ENCODE assay signal across 18 cellular contexts in the genomic region with DNA sequence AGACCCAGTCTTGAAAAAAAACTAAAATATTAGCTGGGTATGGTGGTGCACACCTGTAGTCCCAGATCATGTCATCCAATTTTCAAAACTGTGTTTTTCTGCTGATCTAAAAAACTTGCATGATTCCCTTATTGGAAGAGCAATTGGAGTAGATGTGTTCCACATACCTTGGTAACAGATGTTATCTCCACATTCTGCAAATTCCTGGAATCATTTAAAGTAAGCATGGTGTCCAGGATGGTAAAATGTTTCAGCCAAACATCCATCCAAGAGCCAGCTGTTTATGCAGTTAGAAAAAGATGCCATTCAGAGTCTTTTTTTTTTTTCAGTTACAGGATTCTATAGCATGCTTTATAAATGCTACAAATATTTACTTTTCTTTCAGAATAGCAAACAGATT.
"Had no signal": no experiment of that assay in that cellular context is flagged by ENCODE, and none has a peak within 500 bp of the region (broad histone marks: within the 10 kb centered on the region; RNA-seq: fewer than 3 reads in every experiment).

No MANE protein-coding gene starts in this region.

- DNase-seq: activated CD4-positive, alpha-beta T cell treated with anti-CD3 and anti-CD28 coated beads, Interleukin-2, amount 10 ng/mL, durations not matched to agents 24 days and 14 days; activated CD4-positive, CD25-positive, alpha-beta regulatory T cell; activated CD8-positive, alpha-beta memory T cell treated with anti-CD3 and anti-CD28 coated beads, Interleukin-2, amount 50 U/mL, for 4 hours; activated CD8-positive, alpha-beta T cell treated with anti-CD3 and anti-CD28 coated beads, Interleukin-2, amount 10 ng/mL, durations not matched to agents 7 days and 5 days; activated gamma-delta T cell treated with Interleukin-2 at 50 U/mL for 16 hours; activated naive CD8-positive, alpha-beta T cell treated with anti-CD3 and anti-CD28 coated beads for 36 hours; activated T-cell treated with anti-CD3 and anti-CD28 coated beads, Interleukin-2, amount 50 U/mL, for 72 hours; amygdala; brain microvascular endothelial cell; erythroblast; kidney; left lung; mammary epithelial cell; naive B cell; stimulated activated CD4-positive, alpha-beta T cell treated with anti-CD3 and anti-CD28 coated beads, Interleukin-12 subunit alpha, Interleukin-12 subunit beta, amount 100 ng/mL, for 4 hours; stimulated activated CD4-positive, alpha-beta T cell treated with anti-CD3 and anti-CD28 coated beads, Interleukin-2, amount 100 ng/mL, for 24 hours had no signal

- H3K4me2 ChIP-seq: hepatocyte, neural progenitor cell had no signal

- ATAC-seq: activated CD8-positive, alpha-beta T cell treated with anti-CD3 and anti-CD28 coated beads, Interleukin-2, amount 10 ng/mL, durations not matched to agents 7 days and 5 days; activated T-cell treated with anti-CD3 and anti-CD28 coated beads, Interleukin-2, amount 50 U/mL, for 72 hours; left lung had no signal

- H2AFZ ChIP-seq: hepatocyte, neural progenitor cell had no signal

- H3K9ac ChIP-seq: neural progenitor cell had no signal

- H3K27ac ChIP-seq: brain microvascular endothelial cell, hepatocyte, left lung, neural progenitor cell had no signal

- H3K36me3 ChIP-seq: brain microvascular endothelial cell, left lung, neural progenitor cell had no signal

- H3K4me3 ChIP-seq: hepatocyte, left lung, neural progenitor cell had no signal

- H3K79me2 ChIP-seq: hepatocyte had no signal

- H3K27me3 ChIP-seq: brain microvascular endothelial cell, hepatocyte, left lung, neural progenitor cell had no signal

- H3K4me1 ChIP-seq: left lung, neural progenitor cell had no signal
